In the genomic region with DNA sequence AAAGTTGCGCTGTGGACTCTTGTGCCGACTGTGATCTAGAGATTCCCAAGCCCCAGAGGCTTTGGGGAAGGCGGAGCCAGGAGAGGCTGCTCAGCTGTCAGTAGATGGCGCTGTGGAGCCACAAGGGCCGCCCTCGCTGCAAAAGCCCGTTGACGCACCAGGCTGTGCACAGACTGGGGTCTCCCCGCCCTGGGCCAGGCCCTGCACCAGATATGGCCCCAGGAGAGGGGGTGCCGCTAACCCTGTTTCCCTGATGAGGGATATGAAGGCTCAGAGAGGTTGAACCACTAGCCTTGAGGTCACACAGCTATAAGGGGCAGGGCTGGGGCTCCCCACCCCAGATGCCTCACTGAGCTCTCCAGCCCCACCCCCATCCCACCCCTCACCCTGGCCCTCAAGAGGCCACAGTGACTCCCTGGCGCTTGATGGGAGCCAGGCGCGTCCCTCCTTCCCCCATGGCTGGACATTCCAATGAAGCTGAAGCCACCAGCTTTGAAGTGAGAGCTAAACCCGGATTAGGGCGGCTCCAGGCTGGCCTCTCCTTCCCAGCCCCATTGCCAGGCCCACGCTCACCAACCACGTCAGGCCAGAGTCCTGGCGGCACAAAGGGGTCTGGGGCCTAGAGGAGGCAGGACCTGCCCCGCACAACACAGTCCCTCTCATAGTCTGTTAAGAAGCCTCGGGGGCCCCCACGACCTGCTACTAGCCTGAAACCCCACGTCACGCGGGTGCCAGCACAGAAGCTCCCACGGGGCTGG, we compare ENCODE assay signal across 9 cellular contexts. TPM values are rescaled to one million over a fixed set of nuclear protein-coding genes. Genes with fewer than 3 reads are reported as not detected.
A peak's percentile ranks its signal among the peaks of the same experiment; 100 is the strongest.
DNase-seq lines count a peak whose midpoint lies in the region; ATAC-seq and TF ChIP-seq lines count a peak whose summit lies in the region.
"Had no signal": no experiment of that assay in that cellular context is flagged by ENCODE, and none has a peak within 500 bp of the region (broad histone marks: within the 10 kb centered on the region; RNA-seq: fewer than 3 reads in every experiment).

No MANE protein-coding gene starts in this region.

- TF ChIP-seq CTCF in NB4 (IDR thresholded peaks at IDR 0.05; ENCODE audit: low read depth, low read length) (peak; percentile 97), sigmoid colon (IDR thresholded peaks at IDR 0.05) (peak; percentile 40 to 78 (median 66))

- DNase-seq in NCI-H2081 (lab: John Stamatoyannopoulos, UW) (peak; percentile 72 to 82), NCI-H2081 treated with DMSO at 0.1 percent for 48 hours (lab: John Stamatoyannopoulos, UW) (no peak), NB4 (ENCODE audit: low read depth) (peak; percentile 87), T-helper 2 cell (peak; percentile 5 to 56 (median 46)), amygdala (lab: John Stamatoyannopoulos, UW) (peak in 44 of 56 donors; percentile 4 to 76 (median 32)), right cardiac atrium (peak; percentile 80 to 90 (median 89)), sigmoid colon (peak; percentile 79)

- TF ChIP-seq POLR2A in NB4 (IDR thresholded peaks at IDR 0.05; ENCODE audit: extremely low read depth, insufficient read length) = no peak
- TF ChIP-seq POLR2A in sigmoid colon (IDR thresholded peaks at IDR 0.05) = no peak

- H3K27ac ChIP-seq in right cardiac atrium (ENCODE audit: low read length) = no peak overlapping the region
- H3K27ac ChIP-seq in sigmoid colon = no peak overlapping the region
- H3K27ac ChIP-seq: skin epidermis had no signal

- 34% methylated on average over 25 of the region's 25 CpGs for WGBS in right cardiac atrium
- 42 to 46% methylated on average over 25 of the region's 25 CpGs for WGBS in sigmoid colon, 2 donors

- no peak for TF ChIP-seq EP300 in sigmoid colon (IDR thresholded peaks at IDR 0.05)

- H3K4me1 ChIP-seq in right cardiac atrium (ENCODE audit: control insufficient read depth, insufficient read depth, low read length) (no peaks in the 10 kb centered on the region), sigmoid colon (peaks cover 0 to 6% (median 3%) of the 10 kb centered on the region in 4 donors)

- peak; percentile 87 to 90 for ATAC-seq in right cardiac atrium
- ATAC-seq in HG03469 (IDR thresholded peaks at IDR 0.05; ENCODE audit: unreplicated experiment) = no peak

- intact Hi-C loops in right cardiac atrium (cut with DNase I) (loop anchor here in 2 of 4 donors (5.0 to 10.0 kb wide), 3 partner anchors 82 to 670 kb away; a partner anchor contains a TSS), sigmoid colon (cut with DNase I) (loop anchor here (1.0 kb wide), 1 partner anchor 670 kb away; no protein-coding TSS in a partner anchor)

- H3K4me3 ChIP-seq in NB4 (ENCODE audit: low read depth, low read length) (no peak overlapping the region), right cardiac atrium (ENCODE audit: low read length) (no peak overlapping the region), sigmoid colon (no peak overlapping the region)
- H3K4me3 ChIP-seq: skin epidermis had no signal

- no peaks in the 10 kb centered on the region for H3K36me3 ChIP-seq in sigmoid colon

- H3K27me3 ChIP-seq in right cardiac atrium (ENCODE audit: control insufficient read depth, insufficient read depth) (no peaks in the 10 kb centered on the region), sigmoid colon (no peaks in the 10 kb centered on the region)

- no peaks in the 10 kb centered on the region for H3K9me3 ChIP-seq in right cardiac atrium (ENCODE audit: control insufficient read depth, low read length)
- H3K9me3 ChIP-seq in sigmoid colon = no peaks in the 10 kb centered on the region

RNA-seq across cellular contexts. Expression of a gene that starts 26.4 kb away (rescaled TPM):
- total RNA-seq in right cardiac atrium = not detected
- polyA plus RNA-seq in right cardiac atrium = not detected
- not detected for total RNA-seq in sigmoid colon
- not detected for polyA plus RNA-seq in sigmoid colon
